9 cellular contexts compared by ENCODE assay signal in the genomic region with DNA sequence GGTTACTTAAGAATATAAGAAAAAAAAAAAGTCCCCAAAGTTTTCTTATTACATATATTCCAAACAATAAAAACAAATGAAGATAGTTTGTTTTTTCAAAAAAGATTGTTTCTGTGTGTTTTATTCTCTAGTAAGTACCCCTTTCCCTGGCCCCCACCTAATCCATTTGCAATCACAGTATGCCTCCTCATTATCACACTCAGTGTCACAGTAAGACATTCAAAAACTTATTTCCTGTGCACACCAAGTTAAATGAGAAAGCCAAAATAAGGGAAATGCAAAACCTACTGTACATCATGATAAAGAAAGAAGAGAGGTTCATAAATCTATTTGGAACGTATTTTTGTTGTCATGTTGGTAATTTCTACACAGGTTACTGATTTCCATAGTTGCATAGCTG.
DNase-seq lines count a peak whose midpoint lies in the region; ATAC-seq and TF ChIP-seq lines count a peak whose summit lies in the region.
"Had no signal": no experiment of that assay in that cellular context is flagged by ENCODE, and none has a peak within 500 bp of the region (broad histone marks: within the 10 kb centered on the region; RNA-seq: fewer than 3 reads in every experiment).

No MANE protein-coding gene starts in this region.

- TF ChIP-seq POLR2A in heart left ventricle (IDR thresholded peaks at IDR 0.05): no peak

- H3K4me3 ChIP-seq in left ventricle myocardium inferior (no peak overlapping the region), heart left ventricle (no peak overlapping the region), subcutaneous abdominal adipose tissue (ENCODE audit: low read depth in 1 of 5, low read length in 5 of 5) (no peak overlapping the region)
- H3K4me3 ChIP-seq: upper lobe of right lung had no signal

- ATAC-seq in heart left ventricle (no peak), HG03025 (IDR thresholded peaks at IDR 0.05; ENCODE audit: low FRiP score, unreplicated experiment) (peak; percentile 34), HG03280 (IDR thresholded peaks at IDR 0.05; ENCODE audit: unreplicated experiment) (no peak), GM19328 (IDR thresholded peaks at IDR 0.05; ENCODE audit: unreplicated experiment) (no peak)
- ATAC-seq in activated naive CD4-positive, alpha-beta T cell treated with anti-CD3 and anti-CD28 coated beads, Interleukin-2, amount 50 U/mL, for 72 hours: peak; percentile 11 to 37

- TF ChIP-seq CTCF in left ventricle myocardium inferior (IDR thresholded peaks at IDR 0.05; ENCODE audit: borderline replicate concordance) (no peak), heart left ventricle (IDR thresholded peaks at IDR 0.05) (no peak)

- H3K27ac Mint-ChIP-seq in activated naive CD4-positive, alpha-beta T cell treated with anti-CD3 and anti-CD28 coated beads, Interleukin-2, amount 50 U/mL, for 72 hours: peak overlapping the region; percentile 32 to 93

- DNase-seq in left ventricle myocardium inferior: no peak
- DNase-seq in heart left ventricle: no peak
- DNase-seq in activated naive CD4-positive, alpha-beta T cell treated with anti-CD3 and anti-CD28 coated beads, Interleukin-2, amount 50 U/mL, for 72 hours (ENCODE audit: low spot score in 2 of 2): no peak
- DNase-seq in NCI-H1092 (lab: John Stamatoyannopoulos, UW): no peak
- DNase-seq: upper lobe of right lung had no signal

- H3K36me3 ChIP-seq in left ventricle myocardium inferior (no peaks in the 10 kb centered on the region), heart left ventricle (peaks cover 0 to 4% (median 0%) of the 10 kb centered on the region in 9 donors), subcutaneous abdominal adipose tissue (ENCODE audit: control insufficient read depth in 5 of 5, insufficient read depth in 5 of 5, low read length in 5 of 5) (no peaks in the 10 kb centered on the region)
- H3K36me3 ChIP-seq: upper lobe of right lung had no signal

- H3K27me3 ChIP-seq in left ventricle myocardium inferior (ENCODE audit: low read depth): no peaks in the 10 kb centered on the region
- no peaks in the 10 kb centered on the region for H3K27me3 ChIP-seq in heart left ventricle
- no peaks in the 10 kb centered on the region for H3K27me3 ChIP-seq in subcutaneous abdominal adipose tissue (ENCODE audit: control insufficient read depth in 5 of 5, insufficient read depth in 4 of 5, low read length in 5 of 5)
- H3K27me3 ChIP-seq: upper lobe of right lung had no signal

- H3K9me3 ChIP-seq in left ventricle myocardium inferior (replicated peaks) (no peaks in the 10 kb centered on the region), heart left ventricle (no peaks in the 10 kb centered on the region), subcutaneous abdominal adipose tissue (ENCODE audit: control insufficient read depth in 5 of 5, low read length in 5 of 5) (no peaks in the 10 kb centered on the region)
- H3K9me3 ChIP-seq: upper lobe of right lung had no signal

- WGBS in heart left ventricle, 4 donors: 31 to 37% (median 34%) methylated on average over 1 of the region's 1 CpG

- no peaks in the 10 kb centered on the region for H3K9me3 Mint-ChIP-seq in activated naive CD4-positive, alpha-beta T cell treated with anti-CD3 and anti-CD28 coated beads, Interleukin-2, amount 50 U/mL, for 72 hours

- H3K27ac ChIP-seq in left ventricle myocardium inferior (replicated peaks) (peak overlapping the region; percentile 69), heart left ventricle (peak overlapping the region in 5 of 12 donors; percentile 30 to 82 (median 43)), subcutaneous abdominal adipose tissue (ENCODE audit: low read depth, low read length) (peak overlapping the region; percentile 35)
- H3K27ac ChIP-seq: upper lobe of right lung had no signal

- H3K36me3 Mint-ChIP-seq in activated naive CD4-positive, alpha-beta T cell treated with anti-CD3 and anti-CD28 coated beads, Interleukin-2, amount 50 U/mL, for 72 hours: peaks cover 0 to 30% of the 10 kb centered on the region in 2 donors

- H3K9ac ChIP-seq in subcutaneous abdominal adipose tissue (ENCODE audit: low read length in 5 of 5): no peak overlapping the region

- intact Hi-C loops in left ventricle myocardium inferior (cut with micrococcal nuclease): no loop called here
- intact Hi-C loops in heart left ventricle (cut with DNase I): no loop called here

- H3K4me1 ChIP-seq in left ventricle myocardium inferior: peaks cover 25% of the 10 kb centered on the region
- H3K4me1 ChIP-seq in heart left ventricle: peaks cover 0 to 57% (median 2%) of the 10 kb centered on the region in 12 donors
- H3K4me1 ChIP-seq in subcutaneous abdominal adipose tissue (ENCODE audit: control insufficient read depth in 5 of 5, insufficient read depth in 5 of 5, low read length in 5 of 5): peaks cover 0 to 15% (median 0%) of the 10 kb centered on the region in 5 donors

Comparison
In these comparisons a context has a peak if more than half of its experiments do, and no peak if none do; other contexts are left out.
1. ATAC-seq: peak in HG03025 (single experiment) and activated naive CD4-positive, alpha-beta T cell treated with anti-CD3 and anti-CD28 coated beads, Interleukin-2, amount 50 U/mL, for 72 hours (2 of 2); none in heart left ventricle (0 of 4), HG03280 (single experiment) and GM19328 (single experiment).